9 cellular contexts compared by ENCODE assay signal in the genomic region with DNA sequence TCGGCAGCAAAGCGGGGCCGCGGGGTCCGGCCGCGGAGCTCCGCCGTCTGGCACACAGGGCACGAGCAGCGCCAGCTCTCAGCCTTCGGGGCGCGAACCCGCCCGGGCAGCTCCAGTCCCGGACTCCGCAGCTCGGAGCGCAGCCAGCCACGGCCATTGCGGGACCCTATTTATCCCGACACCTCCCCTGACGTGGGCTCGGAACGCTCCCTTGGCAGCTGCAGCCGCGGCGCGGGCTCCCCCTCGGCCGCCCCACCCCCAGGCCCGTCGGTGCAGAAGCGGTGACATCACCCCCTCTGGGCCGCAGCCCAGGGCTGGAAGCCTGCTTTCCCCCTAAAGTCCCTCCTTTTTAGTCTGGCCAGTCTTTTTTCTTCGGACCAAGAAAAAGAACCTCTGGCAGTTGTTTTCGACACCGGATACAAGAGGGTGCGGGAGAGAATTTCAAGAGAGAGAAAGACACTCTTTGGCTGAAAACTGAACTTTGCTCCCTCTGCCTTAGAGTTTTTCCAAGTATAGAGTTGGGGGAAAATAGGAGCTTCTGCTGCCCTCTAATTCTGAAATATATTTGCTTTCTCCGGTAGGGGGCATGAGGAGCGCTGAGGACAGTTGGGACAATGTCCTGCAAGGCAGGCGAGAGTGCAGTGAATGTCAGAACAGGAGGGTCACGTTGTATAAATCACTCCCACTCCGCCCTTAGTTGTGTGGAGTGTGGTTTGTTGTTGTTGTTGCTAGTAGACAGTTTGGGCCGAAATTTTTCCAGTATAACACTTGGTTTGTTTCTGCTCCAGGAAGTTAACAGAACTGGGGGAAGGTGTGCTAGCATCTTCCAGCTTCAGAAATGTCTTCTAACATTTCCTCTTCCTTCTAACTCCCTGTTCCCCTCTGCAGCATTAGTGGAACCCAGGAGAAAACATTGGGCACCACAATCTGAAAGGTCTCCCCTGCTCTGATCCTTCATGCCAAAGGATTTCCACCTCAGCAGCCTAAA. TPM values are rescaled to one million over a fixed set of nuclear protein-coding genes. Genes with fewer than 3 reads are reported as not detected.
A peak's percentile ranks its signal among the peaks of the same experiment; 100 is the strongest.
DNase-seq lines count a peak whose midpoint lies in the region; ATAC-seq, FAIRE-seq and TF ChIP-seq lines count a peak whose summit lies in the region.
"Had no signal": no experiment of that assay in that cellular context is flagged by ENCODE, and none has a peak within 500 bp of the region (broad histone marks: within the 10 kb centered on the region; RNA-seq: fewer than 3 reads in every experiment).

A gene (minus strand): TSS at position 145 of the 988 bp plus-strand sequence. CDS start 280 bp downstream, outside the sequence.

- no peak within 1 kb of the TSS for H3K27ac ChIP-seq in CD8-positive, alpha-beta T cell (ENCODE audit: low read depth, low read length)
- H3K27ac ChIP-seq in KMS-11 (no peak within 1 kb of the TSS), upper lobe of left lung (peak within 1 kb of the TSS; percentile 19 to 70 (median 32))

- H2AFZ ChIP-seq in KMS-11 (ENCODE audit: low read depth), result peak within 1 kb of the TSS; percentile 42

- no peak within 1 kb of the TSS for H3K4me3 ChIP-seq in CD8-positive, alpha-beta T cell (ENCODE audit: low read depth, low read length)
- H3K4me3 ChIP-seq in KMS-11 (IDR thresholded peaks at IDR 0.05; ENCODE audit: insufficient read depth, low read depth, low read length) (no peak within 1 kb of the TSS), upper lobe of left lung (peak within 1 kb of the TSS; percentile 36 to 60 (median 58))

- H3K9me3 ChIP-seq in CD8-positive, alpha-beta T cell (ENCODE audit: low read length), result no peaks in the 10 kb centered on the region
- H3K9me3 ChIP-seq in upper lobe of left lung, result no peaks in the 10 kb centered on the region

- intact Hi-C loops in CD8-positive, alpha-beta T cell (cut with DNase I, micrococcal nuclease), result loop anchor here in 1 of 2 experiments (10.0 kb wide), 1 partner anchor 448 kb away; no protein-coding TSS in a partner anchor

- H3K4me2 ChIP-seq in KMS-11, result peak within 1 kb of the TSS; percentile 21; the same call in 1 of the 2 replicates

- peaks cover 6% of the 10 kb centered on the region for H3K79me2 ChIP-seq in KMS-11 (ENCODE audit: insufficient read depth, low read depth)

- ATAC-seq in CD8-positive, alpha-beta T cell, result no peak
- ATAC-seq in esophagus mucosa, result peak; percentile 28
- ATAC-seq in upper lobe of left lung (ENCODE audit: low FRiP score in 2 of 2), result peak; percentile 79 to 88
- ATAC-seq in HG03045 (IDR thresholded peaks at IDR 0.05; ENCODE audit: unreplicated experiment), result no peak

- no peaks in the 10 kb centered on the region for H3K36me3 ChIP-seq in CD8-positive, alpha-beta T cell (ENCODE audit: insufficient read depth, low read length)
- H3K36me3 ChIP-seq in KMS-11 (ENCODE audit: insufficient read depth) (no peaks in the 10 kb centered on the region), upper lobe of left lung (no peaks in the 10 kb centered on the region)

- peak; percentile 93 for FAIRE-seq in GM19239 (lab: Jason Lieb, UNC)

- CTCF ChIA-PET in CD8-positive, alpha-beta T cell (lab: Charles Lee), result no interaction called here

- no peaks in the 10 kb centered on the region for H4K20me1 ChIP-seq in KMS-11 (ENCODE audit: insufficient read depth)

- peaks cover 4% of the 10 kb centered on the region for H3K27me3 ChIP-seq in CD8-positive, alpha-beta T cell (ENCODE audit: insufficient read depth, low read length)
- H3K27me3 ChIP-seq in KMS-11 (ENCODE audit: insufficient read depth, low read depth) (no peaks in the 10 kb centered on the region), upper lobe of left lung (peaks cover 0 to 5% (median 0%) of the 10 kb centered on the region in 4 donors)

- H3K4me3 Mint-ChIP-seq in CD8-positive, alpha-beta T cell, result peak within 1 kb of the TSS; percentile 43
- H3K4me3 Mint-ChIP-seq: activated B cell treated with CpG ODN at 0.5 μM for 24 hours had no signal

- no peak for TF ChIP-seq EP300 in upper lobe of left lung (IDR thresholded peaks at IDR 0.05)

- H3K9me3 Mint-ChIP-seq in CD8-positive, alpha-beta T cell, result no peaks in the 10 kb centered on the region
- H3K9me3 Mint-ChIP-seq: activated B cell treated with CpG ODN at 0.5 μM for 24 hours had no signal

- no peaks in the 10 kb centered on the region for H3K36me3 Mint-ChIP-seq in CD8-positive, alpha-beta T cell

- WGBS in upper lobe of left lung, 2 donors, result 1 to 3% methylated on average over 20 to 35 of the region's 46 CpGs

- TF ChIP-seq CTCF in CD8-positive, alpha-beta T cell (IDR thresholded peaks at IDR 0.05), result peak; percentile 27
- peak; percentile 93 for TF ChIP-seq CTCF in KMS-11 (conservative IDR thresholded peaks at IDR 0.05; ENCODE audit: low read depth, low read length)
- TF ChIP-seq CTCF in upper lobe of left lung (IDR thresholded peaks at IDR 0.05), result peak; percentile 25 to 68 (median 48)

- POLR2A ChIA-PET in CD8-positive, alpha-beta T cell (lab: Charles Lee), result no interaction called here

- no peak for TF ChIP-seq POLR2A in upper lobe of left lung (IDR thresholded peaks at IDR 0.05)

- no peak for DNase-seq in CD8-positive, alpha-beta T cell
- DNase-seq in GM19239 (ENCODE audit: insufficient read length, low spot score) (peak; percentile 28), SKM-1 treated with dmso at 0.1 percent for 144 hours (lab: John Stamatoyannopoulos, UW; ENCODE audit: unreplicated experiment) (peak; percentile 65), middle frontal gyrus (ENCODE audit: extremely low spot score, low spot score) (peak; percentile 17), upper lobe of left lung (peak; percentile 47 to 91)
- DNase-seq: activated B cell treated with CpG ODN at 0.5 μM for 24 hours had no signal

- peaks cover 58% of the 10 kb centered on the region for H3K27me3 Mint-ChIP-seq in CD8-positive, alpha-beta T cell (ENCODE audit: low read depth)

- no peak within 1 kb of the TSS for H3K9ac ChIP-seq in KMS-11

- H3K4me1 Mint-ChIP-seq in CD8-positive, alpha-beta T cell (ENCODE audit: low read depth), result peaks cover 20% of the 10 kb centered on the region

- H3K4me1 ChIP-seq in CD8-positive, alpha-beta T cell (ENCODE audit: insufficient read depth, low read length), result peaks cover 5% of the 10 kb centered on the region
- peaks cover 37% of the 10 kb centered on the region for H3K4me1 ChIP-seq in KMS-11 (ENCODE audit: low read depth, poor library complexity, severe bottlenecking)
- H3K4me1 ChIP-seq in upper lobe of left lung, result peaks cover 16 to 39% (median 30%) of the 10 kb centered on the region in 4 donors

- no peak within 1 kb of the TSS for H3K27ac Mint-ChIP-seq in CD8-positive, alpha-beta T cell
- H3K27ac Mint-ChIP-seq: activated B cell treated with CpG ODN at 0.5 μM for 24 hours had no signal

RNA-seq across cellular contexts. Expression of the gene that starts here (rescaled TPM):
- not detected for total RNA-seq in CD8-positive, alpha-beta T cell
- total RNA-seq in esophagus mucosa (not detected), upper lobe of left lung (10 to 100 TPM in 2 of 6 donors, 1 to 10 TPM in 2, under 1 TPM in 2; under 0.01 to 12.2 (median 4.3) TPM)
- total RNA-seq: activated B cell treated with CpG ODN at 0.5 μM for 24 hours had no signal

Comparison
In these comparisons a context has a peak if more than half of its experiments do, and no peak if none do; other contexts are left out.
1. Peak in ATAC-seq in esophagus mucosa; RNA of the gene not detected or under 1 TPM.
2. ATAC-seq: peak in upper lobe of left lung (2 of 2); none in CD8-positive, alpha-beta T cell (single experiment) and HG03045 (single experiment).
3. DNase-seq: peak in GM19239 (single experiment), SKM-1 treated with dmso at 0.1 percent for 144 hours (single experiment), middle frontal gyrus (single experiment) and upper lobe of left lung (2 of 2); none in CD8-positive, alpha-beta T cell (0 of 7).
4. H3K27ac ChIP-seq: peak in upper lobe of left lung (4 of 4); none in CD8-positive, alpha-beta T cell (single experiment) and KMS-11 (single experiment).
5. H3K4me3 ChIP-seq: peak in upper lobe of left lung (4 of 4); none in CD8-positive, alpha-beta T cell (single experiment) and KMS-11 (single experiment).
6. CTCF ChIP-seq: peak in every context shown above with its lines; median percentile 93 in KMS-11; 48 in upper lobe of left lung; 27 in CD8-positive, alpha-beta T cell.